ENCODE assay signal across 24 cellular contexts in genomic region chr3:44030690-44031344, GRCh38.
A peak's percentile ranks its signal among the peaks of the same experiment; 100 is the strongest.
DNase-seq lines count a peak whose midpoint lies in the region; ATAC-seq and TF ChIP-seq lines count a peak whose summit lies in the region.
"Had no signal": no experiment of that assay in that cellular context is flagged by ENCODE, and none has a peak within 500 bp of the region (broad histone marks: within the 10 kb centered on the region; RNA-seq: fewer than 3 reads in every experiment).

No MANE protein-coding gene starts in this region.

- H3K27me3 Mint-ChIP-seq in activated CD4-positive, alpha-beta memory T cell treated with anti-CD3 and anti-CD28 coated beads for 36 hours, result peaks cover 8% of the 10 kb centered on the region
- H3K27me3 Mint-ChIP-seq: IgD-negative memory B cell had no signal

- DNase-seq in EH (ENCODE audit: low read depth) (peak; percentile 20), HS-5 (ENCODE audit: low read depth) (peak; percentile 30), kidney tubule cell (ENCODE audit: low spot score) (peak; percentile 7), SKM-1 treated with dmso at 0.1 percent for 144 hours (lab: John Stamatoyannopoulos, UW; ENCODE audit: unreplicated experiment) (no peak), NCI-H510A treated with DMSO at 0.1 percent for 48 hours (lab: John Stamatoyannopoulos, UW) (no peak), NCI-H1417 treated with DMSO at 0.1 percent for 48 hours (lab: John Stamatoyannopoulos, UW) (no peak)
- DNase-seq in activated CD4-positive, alpha-beta memory T cell treated with anti-CD3 and anti-CD28 coated beads for 36 hours, result no peak
- DNase-seq: activated CD8-positive, alpha-beta memory T cell treated with anti-CD3 and anti-CD28 coated beads, Interleukin-2, amount 50 U/mL, for 48 hours; activated naive CD8-positive, alpha-beta T cell treated with anti-CD3 and anti-CD28 coated beads, Interleukin-2, amount 10 ng/mL, durations not matched to agents 7 days and 5 days; brain microvascular endothelial cell; CD4-positive, alpha-beta memory T cell; colonic mucosa; DND-41; MM.1S; naive B cell; NCI-H1930; NCI-H510A; occipital lobe; spleen; stimulated activated CD4-positive, alpha-beta T cell treated with anti-CD3 and anti-CD28 coated beads, Interleukin-4, amount 100 ng/mL, for 1 hour; stimulated activated naive CD8-positive, alpha-beta T cell treated with anti-CD3 and anti-CD28 coated beads, Interleukin-15, Interleukin-2, amounts not matched to agents 100 U/mL and 50 U/mL, for 24 hours had no signal

- H3K4me3 Mint-ChIP-seq in activated CD4-positive, alpha-beta memory T cell treated with anti-CD3 and anti-CD28 coated beads for 36 hours, result no peak overlapping the region
- H3K4me3 Mint-ChIP-seq: activated naive CD8-positive, alpha-beta T cell treated with anti-CD3 and anti-CD28 coated beads, Interleukin-2, amount 10 ng/mL, durations not matched to agents 7 days and 5 days; CD4-positive, alpha-beta memory T cell; IgD-negative memory B cell; naive B cell; WTC11 had no signal

- intact Hi-C loops in activated CD4-positive, alpha-beta memory T cell treated with anti-CD3 and anti-CD28 coated beads for 36 hours (cut with micrococcal nuclease), result no loop called here

- ATAC-seq in SK-N-SH treated with all-trans-retinoic acid at 6 μM for 48 hours, result peak; percentile 62; the same call in 2 of the 3 replicates
- ATAC-seq: stimulated activated naive CD8-positive, alpha-beta T cell treated with anti-CD3 and anti-CD28 coated beads, Interleukin-15, Interleukin-2, amounts not matched to agents 100 U/mL and 50 U/mL, for 24 hours; WTC11 had no signal

- H3K36me3 Mint-ChIP-seq in activated CD4-positive, alpha-beta memory T cell treated with anti-CD3 and anti-CD28 coated beads for 36 hours, result no peaks in the 10 kb centered on the region
- H3K36me3 Mint-ChIP-seq: activated naive CD8-positive, alpha-beta T cell treated with anti-CD3 and anti-CD28 coated beads, Interleukin-2, amount 10 ng/mL, durations not matched to agents 7 days and 5 days; CD4-positive, alpha-beta memory T cell; IgD-negative memory B cell; naive B cell; WTC11 had no signal

- POLR2A ChIA-PET in activated CD4-positive, alpha-beta memory T cell treated with anti-CD3 and anti-CD28 coated beads for 36 hours (lab: Charles Lee), result no interaction called here

- no peak overlapping the region for H3K27ac Mint-ChIP-seq in activated CD4-positive, alpha-beta memory T cell treated with anti-CD3 and anti-CD28 coated beads for 36 hours
- H3K27ac Mint-ChIP-seq: activated naive CD8-positive, alpha-beta T cell treated with anti-CD3 and anti-CD28 coated beads, Interleukin-2, amount 10 ng/mL, durations not matched to agents 7 days and 5 days; CD4-positive, alpha-beta memory T cell; IgD-negative memory B cell; naive B cell; WTC11 had no signal

- no peaks in the 10 kb centered on the region for H3K9me3 Mint-ChIP-seq in activated CD4-positive, alpha-beta memory T cell treated with anti-CD3 and anti-CD28 coated beads for 36 hours
- H3K9me3 Mint-ChIP-seq: activated naive CD8-positive, alpha-beta T cell treated with anti-CD3 and anti-CD28 coated beads, Interleukin-2, amount 10 ng/mL, durations not matched to agents 7 days and 5 days; IgD-negative memory B cell; naive B cell; WTC11 had no signal

- no peaks in the 10 kb centered on the region for H3K4me1 Mint-ChIP-seq in activated CD4-positive, alpha-beta memory T cell treated with anti-CD3 and anti-CD28 coated beads for 36 hours (ENCODE audit: low read depth)
- H3K4me1 Mint-ChIP-seq: activated naive CD8-positive, alpha-beta T cell treated with anti-CD3 and anti-CD28 coated beads, Interleukin-2, amount 10 ng/mL, durations not matched to agents 7 days and 5 days; CD4-positive, alpha-beta memory T cell had no signal

- CTCF ChIA-PET in activated CD4-positive, alpha-beta memory T cell treated with anti-CD3 and anti-CD28 coated beads for 36 hours (lab: Charles Lee), result no interaction called here

TF ChIP-seq in SK-N-SH treated with all-trans-retinoic acid at 6 μM for 48 hours, 23 proteins besides CTCF, POLR2A, EP300 and RAD21:
- TF ChIP-seq ZC3H10 (CRISPR knock-in tag; IDR thresholded peaks at IDR 0.05) (no peak), OSR1 (CRISPR knock-in tag; IDR thresholded peaks at IDR 0.05) (no peak), RARB (CRISPR knock-in tag; IDR thresholded peaks at IDR 0.05) (no peak), ESRRG (CRISPR knock-in tag; IDR thresholded peaks at IDR 0.05) (no peak), GLIS3 (CRISPR knock-in tag; IDR thresholded peaks at IDR 0.05) (no peak), TOX (CRISPR knock-in tag; IDR thresholded peaks at IDR 0.05; ENCODE audit: borderline replicate concordance) (no peak), CSDC2 (CRISPR knock-in tag; IDR thresholded peaks at IDR 0.05) (no peak), ARNTL (CRISPR knock-in tag; IDR thresholded peaks at IDR 0.05; ENCODE audit: borderline replicate concordance, low read depth) (no peak), PATZ1 (CRISPR knock-in tag; IDR thresholded peaks at IDR 0.05; ENCODE audit: borderline replicate concordance) (no peak), ZFP3 (CRISPR knock-in tag; IDR thresholded peaks at IDR 0.05) (no peak), PPARA (CRISPR knock-in tag; IDR thresholded peaks at IDR 0.05; ENCODE audit: borderline replicate concordance) (no peak), ZNF70 (CRISPR knock-in tag; IDR thresholded peaks at IDR 0.05) (no peak), TCF4 (CRISPR knock-in tag; IDR thresholded peaks at IDR 0.05; ENCODE audit: borderline replicate concordance) (no peak)

Comparison
In these comparisons a context has a peak if more than half of its experiments do, and no peak if none do; other contexts are left out.
1. DNase-seq: peak in EH (single experiment), HS-5 (single experiment) and kidney tubule cell (single experiment); none in SKM-1 treated with dmso at 0.1 percent for 144 hours (single experiment), NCI-H510A treated with DMSO at 0.1 percent for 48 hours (single experiment), activated CD4-positive, alpha-beta memory T cell treated with anti-CD3 and anti-CD28 coated beads for 36 hours (single experiment) and NCI-H1417 treated with DMSO at 0.1 percent for 48 hours (single experiment).